Comparison of ENCODE assay signal across 24 cellular contexts in the genomic region with DNA sequence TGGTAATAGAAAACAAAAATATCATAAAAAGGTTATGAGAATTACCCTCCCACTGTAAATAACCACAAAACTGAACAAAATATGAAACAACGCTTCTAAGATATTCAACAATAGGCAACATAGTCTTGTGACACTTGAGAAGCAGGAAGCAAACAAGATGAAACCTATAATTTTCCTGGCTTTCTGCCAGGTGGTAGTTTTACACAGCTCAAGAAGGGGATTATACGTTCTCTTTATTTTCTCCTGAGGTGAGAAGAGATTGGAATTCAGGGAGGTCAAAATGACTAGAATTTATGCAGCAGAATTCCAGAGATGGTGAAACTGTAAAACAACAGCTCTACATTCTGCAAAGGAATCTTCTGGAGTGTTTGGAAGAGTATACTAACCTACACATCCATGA.
A peak's percentile ranks its signal among the peaks of the same experiment; 100 is the strongest.
DNase-seq lines count a peak whose midpoint lies in the region; TF ChIP-seq lines count a peak whose summit lies in the region.
"Had no signal": no experiment of that assay in that cellular context is flagged by ENCODE, and none has a peak within 500 bp of the region (broad histone marks: within the 10 kb centered on the region; RNA-seq: fewer than 3 reads in every experiment).

No MANE protein-coding gene starts in this region.

- H2BK12ac ChIP-seq in H9 (ENCODE audit: insufficient read length, low read depth, low read length) = no peak overlapping the region

- H3K27me3 Mint-ChIP-seq in H9 (ENCODE audit: low read depth) = no peaks in the 10 kb centered on the region
- H3K27me3 Mint-ChIP-seq: activated CD4-positive, alpha-beta memory T cell treated with anti-CD3 and anti-CD28 coated beads, Interleukin-2, amount 10 ng/mL, durations not matched to agents 7 days and 5 days; activated naive CD8-positive, alpha-beta T cell treated with anti-CD3 and anti-CD28 coated beads, Interleukin-2, amount 50 U/mL, for 24 hours; stimulated activated naive B cell treated with anti-CD40 and anti-IgM and Interleukin-4, amounts not matched to agents 10 μg/mL and 1 μg/mL and 100 μg/mL, for 72 hours; T-cell had no signal

- peak; percentile 46 for DNase-seq in COR-L47 (lab: John Stamatoyannopoulos, UW)
- DNase-seq in LHCN-M2 (ENCODE audit: low read depth) = peak; percentile 5
- DNase-seq in NCI-H524 (lab: John Stamatoyannopoulos, UW) = peak; percentile 17 to 66
- DNase-seq in choroid plexus epithelial cell (ENCODE audit: low read depth) = peak; percentile 47
- no peak for DNase-seq in uterus
- no peak for DNase-seq in tibial nerve (ENCODE audit: low spot score in 2 of 2)
- DNase-seq in H9 = no peak
- no peak for DNase-seq in GF-D8 (lab: John Stamatoyannopoulos, UW)
- DNase-seq: activated CD4-positive, alpha-beta memory T cell treated with anti-CD3 and anti-CD28 coated beads, Interleukin-2, amount 10 ng/mL, durations not matched to agents 7 days and 5 days; activated CD4-positive, CD25-positive, alpha-beta regulatory T cell treated with anti-CD3 and anti-CD28 coated beads, Interleukin-2, amount 50 U/mL, for 72 hours; activated gamma-delta T cell; activated naive CD8-positive, alpha-beta T cell treated with anti-CD3 and anti-CD28 coated beads, Interleukin-2, amount 50 U/mL, for 24 hours; colonic mucosa; endodermal cell; mucosa of descending colon; nephron progenitor cell; NK-92 treated with Interleukin-12 subunit alpha and Interleukin-12 subunit beta, amount 100 ng/mL, for 24 hours; pancreas; stimulated activated CD4-positive, alpha-beta T cell treated with anti-CD3 and anti-CD28 coated beads, Interleukin-4, amount 100 ng/mL, for 1 hour; stimulated activated naive B cell treated with anti-CD40 and anti-IgM and Interleukin-4, amounts not matched to agents 10 μg/mL and 1 μg/mL and 100 μg/mL, for 72 hours; T-cell had no signal

- no peak overlapping the region for H3K4me2 ChIP-seq in H9 (ENCODE audit: insufficient read depth, insufficient read length, low read length)

- H3T11ph ChIP-seq in H9 (ENCODE audit: low read length) = no peak overlapping the region

- WGBS in tibial nerve, 2 donors = 50 to 54% methylated on average over 2 of the region's 2 CpGs
- WGBS in H9 (ENCODE audit: extremely low coverage, insufficient read length, low lambda C conversion rate) = no CpG with 5 or more reads among the region's 2 CpGs

- H2BK15ac ChIP-seq in H9 (ENCODE audit: low read depth, low read length) = no peak overlapping the region

- H3K27ac ChIP-seq in uterus (no peak overlapping the region), tibial nerve (no peak overlapping the region), H9 (ENCODE audit: insufficient read length, low read depth, low read length) (no peak overlapping the region)
- H3K27ac ChIP-seq: colonic mucosa, pancreas, right atrium auricular region, SJSA1 had no signal

- TF ChIP-seq POLR2A in uterus (IDR thresholded peaks at IDR 0.05) (no peak), tibial nerve (IDR thresholded peaks at IDR 0.05) (no peak)

- H3K36me3 Mint-ChIP-seq in H9 (ENCODE audit: insufficient read depth in 1 of 3, low read depth in 3 of 3) = no peaks in the 10 kb centered on the region
- H3K36me3 Mint-ChIP-seq: stimulated activated naive B cell treated with anti-CD40 and anti-IgM and Interleukin-4, amounts not matched to agents 10 μg/mL and 1 μg/mL and 100 μg/mL, for 72 hours; T-cell had no signal

- H3K79me1 ChIP-seq in H9 (ENCODE audit: insufficient read depth, low read depth, low read length, poor library complexity, severe bottlenecking) = no peaks in the 10 kb centered on the region

- no peak overlapping the region for H3K14ac ChIP-seq in H9 (ENCODE audit: insufficient read depth, low read length)

- intact Hi-C loops in uterus (cut with DNase I; ENCODE audit: low total_unique reads) = no loop called here

- H3K79me2 ChIP-seq in H9 (ENCODE audit: insufficient read depth, low read length) = no peaks in the 10 kb centered on the region

- no peak overlapping the region for H2AK5ac ChIP-seq in H9 (ENCODE audit: insufficient read length, low read length)

- H3K4ac ChIP-seq in H9 (ENCODE audit: low read depth, low read length) = no peak overlapping the region

- H3K27me3 ChIP-seq in uterus (no peaks in the 10 kb centered on the region), tibial nerve (no peaks in the 10 kb centered on the region), H9 (ENCODE audit: insufficient read depth, low read length) (no peaks in the 10 kb centered on the region)
- H3K27me3 ChIP-seq: colonic mucosa, pancreas, right atrium auricular region, SJSA1 had no signal

- no peak overlapping the region for H3K56ac ChIP-seq in H9 (ENCODE audit: insufficient read length, low read depth, low read length)

- no peak overlapping the region for H3K9ac ChIP-seq in H9 (ENCODE audit: extremely low read depth, insufficient read length, low read length)

- no peak overlapping the region for H3K27ac Mint-ChIP-seq in H9
- H3K27ac Mint-ChIP-seq: activated CD4-positive, alpha-beta memory T cell treated with anti-CD3 and anti-CD28 coated beads, Interleukin-2, amount 10 ng/mL, durations not matched to agents 7 days and 5 days; activated naive CD8-positive, alpha-beta T cell treated with anti-CD3 and anti-CD28 coated beads, Interleukin-2, amount 50 U/mL, for 24 hours; endodermal cell; nephron progenitor cell; stimulated activated naive B cell treated with anti-CD40 and anti-IgM and Interleukin-4, amounts not matched to agents 10 μg/mL and 1 μg/mL and 100 μg/mL, for 72 hours; T-cell had no signal

- H2BK5ac ChIP-seq in H9 (ENCODE audit: insufficient read length, low read length) = no peak overlapping the region

- H3K9me3 ChIP-seq in uterus (no peaks in the 10 kb centered on the region), tibial nerve (peaks cover 0 to 4% (median 1%) of the 10 kb centered on the region in 4 donors), H9 (ENCODE audit: control insufficient read depth, low read depth, low read length) (no peaks in the 10 kb centered on the region)
- H3K9me3 ChIP-seq: colonic mucosa, HAP-1, mucosa of descending colon, pancreas, right atrium auricular region, SJSA1 had no signal

- H2BK20ac ChIP-seq in H9 (ENCODE audit: low read depth, low read length, poor library complexity, severe bottlenecking) = no peak overlapping the region

- 0 out of 5 replicates have a peak, but pooled peaks cover 0 to 3% of the 10 kb centered on the region in 2 experiments for H3K9me3 Mint-ChIP-seq in H9
- H3K9me3 Mint-ChIP-seq: activated CD4-positive, alpha-beta memory T cell treated with anti-CD3 and anti-CD28 coated beads, Interleukin-2, amount 10 ng/mL, durations not matched to agents 7 days and 5 days; activated naive CD8-positive, alpha-beta T cell treated with anti-CD3 and anti-CD28 coated beads, Interleukin-2, amount 50 U/mL, for 24 hours; endodermal cell; stimulated activated naive B cell treated with anti-CD40 and anti-IgM and Interleukin-4, amounts not matched to agents 10 μg/mL and 1 μg/mL and 100 μg/mL, for 72 hours had no signal

- no peaks in the 10 kb centered on the region for H3K23me2 ChIP-seq in H9 (ENCODE audit: insufficient read length, low read depth, low read length, poor library complexity, severe bottlenecking)

- H4K5ac ChIP-seq in H9 (ENCODE audit: insufficient read length, low read depth, low read length) = no peak overlapping the region

- no peak for TF ChIP-seq EP300 in tibial nerve (IDR thresholded peaks at IDR 0.05)

- no peaks in the 10 kb centered on the region for H3K36me3 ChIP-seq in uterus
- H3K36me3 ChIP-seq in tibial nerve = no peaks in the 10 kb centered on the region
- H3K36me3 ChIP-seq: colonic mucosa, HAP-1, pancreas, right atrium auricular region, SJSA1 had no signal

- H2AFZ ChIP-seq in H9 (ENCODE audit: low read length) = no peak overlapping the region

- H3K4me1 Mint-ChIP-seq in H9 = no peaks in the 10 kb centered on the region
- H3K4me1 Mint-ChIP-seq: activated CD4-positive, alpha-beta memory T cell treated with anti-CD3 and anti-CD28 coated beads, Interleukin-2, amount 10 ng/mL, durations not matched to agents 7 days and 5 days; activated naive CD8-positive, alpha-beta T cell treated with anti-CD3 and anti-CD28 coated beads, Interleukin-2, amount 50 U/mL, for 24 hours; endodermal cell; nephron progenitor cell; stimulated activated naive B cell treated with anti-CD40 and anti-IgM and Interleukin-4, amounts not matched to agents 10 μg/mL and 1 μg/mL and 100 μg/mL, for 72 hours; T-cell had no signal

- TF ChIP-seq CTCF in choroid plexus epithelial cell (conservative IDR thresholded peaks at IDR 0.05; ENCODE audit: low read depth, low read length) = no peak
- TF ChIP-seq CTCF in uterus (IDR thresholded peaks at IDR 0.05) = no peak
- TF ChIP-seq CTCF in tibial nerve (IDR thresholded peaks at IDR 0.05) = no peak
- no peak for TF ChIP-seq CTCF in H9 (conservative IDR thresholded peaks at IDR 0.05)

- H2BK120ac ChIP-seq in H9 (ENCODE audit: low read depth, low read length, poor library complexity, severe bottlenecking) = no peak overlapping the region

- no peak overlapping the region for H4K8ac ChIP-seq in H9 (replicated peaks; ENCODE audit: insufficient read length, low read depth, low read length)

- no peaks in the 10 kb centered on the region for H3K4me1 ChIP-seq in uterus
- no peaks in the 10 kb centered on the region for H3K4me1 ChIP-seq in tibial nerve
- H3K4me1 ChIP-seq in H9 (ENCODE audit: insufficient read depth, low read length) = no peaks in the 10 kb centered on the region
- H3K4me1 ChIP-seq: colonic mucosa, HAP-1, pancreas, right atrium auricular region, SJSA1 had no signal

- no peak overlapping the region for H3K18ac ChIP-seq in H9 (ENCODE audit: insufficient read length, low read depth, low read length)

- no peaks in the 10 kb centered on the region for H4K20me1 ChIP-seq in H9 (ENCODE audit: control insufficient read depth, insufficient read depth, insufficient read length)

- no peak overlapping the region for H3K23ac ChIP-seq in H9 (ENCODE audit: insufficient read length, low read depth, low read length)

- H3K4me3 ChIP-seq in choroid plexus epithelial cell (ENCODE audit: low read depth, low read length) = no peak overlapping the region
- H3K4me3 ChIP-seq in uterus = no peak overlapping the region
- H3K4me3 ChIP-seq in tibial nerve = no peak overlapping the region
- H3K4me3 ChIP-seq: colonic mucosa, HAP-1, mucosa of descending colon, pancreas, right atrium auricular region, SJSA1 had no signal

- no peak overlapping the region for H4K91ac ChIP-seq in H9 (ENCODE audit: insufficient read length, low read depth, low read length)

- no peak overlapping the region for H3K4me3 Mint-ChIP-seq in H9
- H3K4me3 Mint-ChIP-seq: activated CD4-positive, alpha-beta memory T cell treated with anti-CD3 and anti-CD28 coated beads, Interleukin-2, amount 10 ng/mL, durations not matched to agents 7 days and 5 days; activated naive CD8-positive, alpha-beta T cell treated with anti-CD3 and anti-CD28 coated beads, Interleukin-2, amount 50 U/mL, for 24 hours; endodermal cell; nephron progenitor cell; stimulated activated naive B cell treated with anti-CD40 and anti-IgM and Interleukin-4, amounts not matched to agents 10 μg/mL and 1 μg/mL and 100 μg/mL, for 72 hours; T-cell had no signal

Comparison
In these comparisons a context has a peak if more than half of its experiments do, and no peak if none do; other contexts are left out.
1. DNase-seq: peak in COR-L47 (single experiment), LHCN-M2 (single experiment), NCI-H524 (2 of 2) and choroid plexus epithelial cell (single experiment); none in uterus (0 of 2), tibial nerve (0 of 2), H9 (single experiment) and GF-D8 (single experiment).